In genomic region chr6:52664185-52664990, GRCh38 we compare ENCODE assay signal across 8 cellular contexts. TPM values are rescaled to one million over a fixed set of nuclear protein-coding genes. Genes with fewer than 3 reads are reported as not detected.
DNase-seq lines count a peak whose midpoint lies in the region; ATAC-seq and TF ChIP-seq lines count a peak whose summit lies in the region.

No MANE protein-coding gene starts in this region.

- no peak overlapping the region for H3K4me3 Mint-ChIP-seq in activated CD8-positive, alpha-beta T cell treated with anti-CD3 and anti-CD28 coated beads for 36 hours

- ATAC-seq in GM19463 (IDR thresholded peaks at IDR 0.05; ENCODE audit: unreplicated experiment), result peak; percentile 87
- ATAC-seq in HG03571 (IDR thresholded peaks at IDR 0.05; ENCODE audit: unreplicated experiment), result peak; percentile 91
- peak; percentile 97 for ATAC-seq in activated CD8-positive, alpha-beta T cell treated with anti-CD3 and anti-CD28 coated beads for 36 hours

- H3K9ac ChIP-seq in endocrine pancreas (ENCODE audit: control insufficient read depth, insufficient read depth, low read length), result peak overlapping the region; percentile 65

- CTCF ChIA-PET in activated CD8-positive, alpha-beta T cell treated with anti-CD3 and anti-CD28 coated beads for 36 hours (lab: Charles Lee), result interaction anchor here (0.9 to 2.5 kb wide), 9 partner anchors 10 to 380 kb away, joined by 3 to 26 read pairs (median 4); partner anchors contain the start of genes MCM3 and TRAM2

- POLR2A ChIA-PET in activated CD8-positive, alpha-beta T cell treated with anti-CD3 and anti-CD28 coated beads for 36 hours (lab: Charles Lee), result interaction anchor here (1.6 kb wide), 1 partner anchor 245 kb away, joined by 8 read pairs; the partner anchor contains the start of gene EFHC1

- H3K27ac Mint-ChIP-seq in activated CD8-positive, alpha-beta T cell treated with anti-CD3 and anti-CD28 coated beads for 36 hours, result no peak overlapping the region

- no peaks in the 10 kb centered on the region for H3K9me3 ChIP-seq in endocrine pancreas (ENCODE audit: control insufficient read depth, low read length)

- H3K4me3 ChIP-seq in endocrine pancreas (ENCODE audit: control insufficient read depth, insufficient read depth, low read length), result peak overlapping the region; percentile 92

- H3K4me1 ChIP-seq in endocrine pancreas (ENCODE audit: control insufficient read depth, insufficient read depth, low read length), result no peaks in the 10 kb centered on the region

- H3K27me3 Mint-ChIP-seq in activated CD8-positive, alpha-beta T cell treated with anti-CD3 and anti-CD28 coated beads for 36 hours, result no peaks in the 10 kb centered on the region

- no peak for TF ChIP-seq CTCF in activated CD8-positive, alpha-beta T cell treated with anti-CD3 and anti-CD28 coated beads for 36 hours (IDR thresholded peaks at IDR 0.05)

- H3K9me3 Mint-ChIP-seq in activated CD8-positive, alpha-beta T cell treated with anti-CD3 and anti-CD28 coated beads for 36 hours, result no peaks in the 10 kb centered on the region

- intact Hi-C loops in activated CD8-positive, alpha-beta T cell treated with anti-CD3 and anti-CD28 coated beads for 36 hours (cut with micrococcal nuclease), result loop anchor here (10.0 kb wide), 1 partner anchor 380 kb away; the partner anchor contains the start of gene MCM3

- no peaks in the 10 kb centered on the region for H3K4me1 Mint-ChIP-seq in activated CD8-positive, alpha-beta T cell treated with anti-CD3 and anti-CD28 coated beads for 36 hours (ENCODE audit: low read depth)

- H3K36me3 Mint-ChIP-seq in activated CD8-positive, alpha-beta T cell treated with anti-CD3 and anti-CD28 coated beads for 36 hours (ENCODE audit: low read depth), result no peaks in the 10 kb centered on the region

- H3K27me3 ChIP-seq in endocrine pancreas (ENCODE audit: control insufficient read depth, insufficient read depth, low read length), result no peaks in the 10 kb centered on the region

- DNase-seq in COLO668 (lab: John Stamatoyannopoulos, UW; ENCODE audit: unreplicated experiment), result peak; percentile 85
- peak; percentile 99 for DNase-seq in NCI-H748 (lab: John Stamatoyannopoulos, UW; ENCODE audit: unreplicated experiment)
- DNase-seq in activated CD8-positive, alpha-beta T cell treated with anti-CD3 and anti-CD28 coated beads for 36 hours, result peak; percentile 86
- peak; percentile 93 for DNase-seq in medulla oblongata (ENCODE audit: extremely low spot score)
- DNase-seq in stimulated activated CD4-positive, alpha-beta T cell treated with anti-CD3 and anti-CD28 coated beads, TNF-alpha, amount 100 ng/mL, for 48 hours (ENCODE audit: low read depth in 3 of 3), result peak; percentile 57 to 68 (median 60)

- H3K36me3 ChIP-seq in endocrine pancreas (ENCODE audit: control insufficient read depth, insufficient read depth, low read length), result no peaks in the 10 kb centered on the region

RNA-seq across cellular contexts. Expression of gene TMEM14A, which starts 6.5 kb away (rescaled TPM):
- total RNA-seq in activated CD8-positive, alpha-beta T cell treated with anti-CD3 and anti-CD28 coated beads for 36 hours, result 10 to 100 TPM; 13.4 to 15.1 TPM

Comparison
In these comparisons a context has a peak if more than half of its experiments do, and no peak if none do; other contexts are left out.
1. Peak in every context shown above with its lines: DNase-seq, ATAC-seq and H3K4me3 ChIP-seq.